ENCODE assay signal across 9 cellular contexts in genomic region chr3:13461169-13462124, GRCh38. TPM values are rescaled to one million over a fixed set of nuclear protein-coding genes. Genes with fewer than 3 reads are reported as not detected.
DNase-seq lines count a peak whose midpoint lies in the region; ATAC-seq and TF ChIP-seq lines count a peak whose summit lies in the region.
"Had no signal": no experiment of that assay in that cellular context is flagged by ENCODE, and none has a peak within 500 bp of the region (broad histone marks: within the 10 kb centered on the region; RNA-seq: fewer than 3 reads in every experiment).

No MANE protein-coding gene starts in this region.

- H3K36me3 Mint-ChIP-seq in activated CD4-positive, alpha-beta T cell treated with anti-CD3 and anti-CD28 coated beads for 36 hours (ENCODE audit: low read depth): no peaks in the 10 kb centered on the region
- H3K36me3 Mint-ChIP-seq in naive thymus-derived CD8-positive, alpha-beta T cell: no peaks in the 10 kb centered on the region

- intact Hi-C loops in A673 (cut with micrococcal nuclease; ENCODE audit: unreplicated experiment) (loop anchor here (1.0 kb wide), 1 partner anchor 369 kb away; no protein-coding TSS in a partner anchor), transverse colon (cut with DNase I; ENCODE audit: low total_unique reads) (no loop called here)
- intact Hi-C loops in activated CD4-positive, alpha-beta T cell treated with anti-CD3 and anti-CD28 coated beads for 36 hours (cut with DNase I, micrococcal nuclease): loop anchor here in 1 of 2 experiments (1.0 kb wide), 3 partner anchors 232 to 369 kb away; no protein-coding TSS in a partner anchor

- H3K27ac Mint-ChIP-seq in activated CD4-positive, alpha-beta T cell treated with anti-CD3 and anti-CD28 coated beads for 36 hours: no peak overlapping the region
- peak overlapping the region in 2 of 10 donors; percentile 27 to 39 for H3K27ac Mint-ChIP-seq in naive thymus-derived CD8-positive, alpha-beta T cell

- no peaks in the 10 kb centered on the region for H3K27me3 Mint-ChIP-seq in activated CD4-positive, alpha-beta T cell treated with anti-CD3 and anti-CD28 coated beads for 36 hours
- peaks cover under 1 to 8% (median 3%) of the 10 kb centered on the region in 5 donors for H3K27me3 Mint-ChIP-seq in naive thymus-derived CD8-positive, alpha-beta T cell

- H3K4me1 Mint-ChIP-seq in activated CD4-positive, alpha-beta T cell treated with anti-CD3 and anti-CD28 coated beads for 36 hours: peaks cover 3% of the 10 kb centered on the region
- H3K4me1 Mint-ChIP-seq in naive thymus-derived CD8-positive, alpha-beta T cell: peaks cover 2 to 8% (median 2%) of the 10 kb centered on the region in 4 donors

- CTCF ChIA-PET in A673 (lab: Charles Lee): interaction anchor here (0.6 kb wide), 1 partner anchor 12 kb away, joined by 4 read pairs; no protein-coding TSS in a partner anchor
- CTCF ChIA-PET in activated CD4-positive, alpha-beta T cell treated with anti-CD3 and anti-CD28 coated beads for 36 hours (lab: Charles Lee): interaction anchor here (0.7 to 3.3 kb wide), 23 partner anchors 9 to 369 kb away, joined by 3 to 34 read pairs (median 4); partner anchors contain the start of gene HDAC11

- H3K4me3 Mint-ChIP-seq in activated CD4-positive, alpha-beta T cell treated with anti-CD3 and anti-CD28 coated beads for 36 hours: no peak overlapping the region
- peak overlapping the region in 1 of 10 donors; percentile 55 for H3K4me3 Mint-ChIP-seq in naive thymus-derived CD8-positive, alpha-beta T cell

- in situ Hi-C loops in transverse colon (cut with MboI; ENCODE audit: low pct_ligation_motif_present in 1 of 4, low pct_unique_long_range_greater_than_20kb in 1 of 4, low sequenced_read_pairs in 3 of 4): loop anchor here in 1 of 4 donors (25.0 kb wide), 1 partner anchor 374 kb away; no protein-coding TSS in a partner anchor

- no peaks in the 10 kb centered on the region for H3K27me3 ChIP-seq in A673 (replicated peaks; ENCODE audit: insufficient read depth, low read depth, low read length, poor library complexity)
- H3K27me3 ChIP-seq in transverse colon: no peaks in the 10 kb centered on the region
- no peaks in the 10 kb centered on the region for H3K27me3 ChIP-seq in suprapubic skin
- H3K27me3 ChIP-seq: ovary had no signal

- 30 to 52% methylated on average over 6 to 14 of the region's 14 CpGs for WGBS in transverse colon (ENCODE audit: low coverage in 1 of 2), 2 donors
- 60% methylated on average over 11 of the region's 14 CpGs for WGBS in suprapubic skin

- DNase-seq in A673 (ENCODE audit: low spot score): peak; percentile 76
- peak; percentile 72 for DNase-seq in NCI-H146 (lab: John Stamatoyannopoulos, UW)
- DNase-seq in activated CD4-positive, alpha-beta T cell treated with anti-CD3 and anti-CD28 coated beads for 36 hours: peak; percentile 91
- peak; percentile 77 for DNase-seq in dermis blood vessel endothelial cell
- peak; percentile 62 to 87 (median 72) for DNase-seq in naive thymus-derived CD8-positive, alpha-beta T cell
- peak; percentile 64 for DNase-seq in transverse colon
- no peak for DNase-seq in suprapubic skin (ENCODE audit: low spot score in 2 of 2)

- no peak overlapping the region for H3K27ac ChIP-seq in A673 (ENCODE audit: low read depth, low read length, poor library complexity, severe bottlenecking)
- no peak overlapping the region for H3K27ac ChIP-seq in transverse colon
- H3K27ac ChIP-seq in suprapubic skin: no peak overlapping the region
- H3K27ac ChIP-seq: ovary had no signal

- TF ChIP-seq CTCF in A673 (conservative IDR thresholded peaks at IDR 0.05; ENCODE audit: low read depth, low read length): peak; percentile 95
- peak; percentile 38 to 66 (median 60) for TF ChIP-seq CTCF in transverse colon (IDR thresholded peaks at IDR 0.05)
- peak in 1 of 2 donors; percentile 42 for TF ChIP-seq CTCF in suprapubic skin (IDR thresholded peaks at IDR 0.05)

- no peak for TF ChIP-seq EP300 in transverse colon (IDR thresholded peaks at IDR 0.05; ENCODE audit: low read depth)
- TF ChIP-seq EP300 in suprapubic skin (IDR thresholded peaks at IDR 0.05): no peak

- H3K9me3 Mint-ChIP-seq in activated CD4-positive, alpha-beta T cell treated with anti-CD3 and anti-CD28 coated beads for 36 hours (ENCODE audit: low read depth): no peaks in the 10 kb centered on the region
- no peaks in the 10 kb centered on the region for H3K9me3 Mint-ChIP-seq in naive thymus-derived CD8-positive, alpha-beta T cell

- POLR2A ChIA-PET in A673 (lab: Charles Lee; ENCODE audit: low non-redundant PET): no interaction called here
- POLR2A ChIA-PET in activated CD4-positive, alpha-beta T cell treated with anti-CD3 and anti-CD28 coated beads for 36 hours (lab: Charles Lee): no interaction called here
- POLR2A ChIA-PET in naive thymus-derived CD8-positive, alpha-beta T cell (lab: Charles Lee): interaction anchor here (0.6 to 1.5 kb wide), 2 partner anchors 18 to 116 kb away, joined by 3 to 4 read pairs; partner anchors contain the start of gene HDAC11

- H3K4me1 ChIP-seq in A673 (ENCODE audit: insufficient read depth, low read length, poor library complexity, severe bottlenecking) (no peaks in the 10 kb centered on the region), transverse colon (no peaks in the 10 kb centered on the region), suprapubic skin (peaks cover 7% of the 10 kb centered on the region)

- H3K9me3 ChIP-seq in A673 (ENCODE audit: low read depth, low read length, poor library complexity, severe bottlenecking): no peaks in the 10 kb centered on the region
- H3K9me3 ChIP-seq in transverse colon: no peaks in the 10 kb centered on the region
- no peaks in the 10 kb centered on the region for H3K9me3 ChIP-seq in suprapubic skin
- H3K9me3 ChIP-seq: ovary had no signal

- H3K4me3 ChIP-seq in A673 (ENCODE audit: low read depth, low read length, poor library complexity, severe bottlenecking): no peak overlapping the region
- H3K4me3 ChIP-seq in transverse colon: no peak overlapping the region
- H3K4me3 ChIP-seq in suprapubic skin: no peak overlapping the region
- H3K4me3 ChIP-seq: ovary had no signal

- H3K36me3 ChIP-seq in A673 (ENCODE audit: insufficient read depth, low read length, poor library complexity, severe bottlenecking) (no peaks in the 10 kb centered on the region), transverse colon (no peaks in the 10 kb centered on the region), suprapubic skin (no peaks in the 10 kb centered on the region)
- H3K36me3 ChIP-seq: ovary had no signal

- ATAC-seq in GM18867 (IDR thresholded peaks at IDR 0.05; ENCODE audit: unreplicated experiment): peak; percentile 72
- peak; percentile 99 for ATAC-seq in activated CD4-positive, alpha-beta T cell treated with anti-CD3 and anti-CD28 coated beads for 36 hours
- peak; percentile 98 to 99 for ATAC-seq in naive thymus-derived CD8-positive, alpha-beta T cell

- no TSS peak for BruUV-seq in A673 (replicated peaks; lab: Mats Ljungman, UMichigan)

- TF ChIP-seq POLR2A in transverse colon (IDR thresholded peaks at IDR 0.05): no peak
- TF ChIP-seq POLR2A in suprapubic skin (IDR thresholded peaks at IDR 0.05): no peak

RNA-seq across cellular contexts. Expression of gene HDAC11, which starts 18.7 kb away (rescaled TPM):
- total RNA-seq in A673 (2021): 1.0 and 2.5 TPM in 2 replicates
- total RNA-seq in activated CD4-positive, alpha-beta T cell treated with anti-CD3 and anti-CD28 coated beads for 36 hours: 1 to 10 TPM; 3.4 to 4.1 TPM
- 8.8 and 10.5 TPM in 2 replicates for total RNA-seq in dermis blood vessel endothelial cell
- 1 to 10 TPM; 6.6 to 7.6 TPM for total RNA-seq in naive thymus-derived CD8-positive, alpha-beta T cell
- 1 to 10 TPM; 3.1 to 5.8 (median 3.7) TPM for polyA plus RNA-seq in naive thymus-derived CD8-positive, alpha-beta T cell
- total RNA-seq in transverse colon: 10 to 100 TPM; 19.8 to 44.0 (median 27.1) TPM
- total RNA-seq in suprapubic skin: 10 to 100 TPM; 16.7 to 28.3 (median 27.5) TPM

RNA-seq across cellular contexts. Expression of gene NUP210, which starts 41.3 kb away (rescaled TPM):
- total RNA-seq in A673 (2021) (11.4 and 16.3 TPM in 2 replicates), dermis blood vessel endothelial cell (2.6 and 9.0 TPM in 2 replicates), transverse colon (100 to 1,000 TPM in 1 of 4 donors, 10 to 100 TPM in 2, 1 to 10 TPM in 1; 6.0 to 202 (median 14.6) TPM), suprapubic skin (10 to 100 TPM in 1 of 4 donors, 1 to 10 TPM in 3; 3.1 to 15.4 (median 5.0) TPM)
- total RNA-seq in activated CD4-positive, alpha-beta T cell treated with anti-CD3 and anti-CD28 coated beads for 36 hours: 100 to 1,000 TPM; 117 to 123 TPM
- 100 to 1,000 TPM; 141 to 150 TPM for total RNA-seq in naive thymus-derived CD8-positive, alpha-beta T cell
- polyA plus RNA-seq in naive thymus-derived CD8-positive, alpha-beta T cell: 10 to 100 TPM; 37.3 to 82.7 (median 54.8) TPM

Comparison
In these comparisons a context has a peak if more than half of its experiments do, and no peak if none do; other contexts are left out.
1. DNase-seq: peak in A673 (single experiment), NCI-H146 (single experiment), activated CD4-positive, alpha-beta T cell treated with anti-CD3 and anti-CD28 coated beads for 36 hours (single experiment), dermis blood vessel endothelial cell (single experiment), naive thymus-derived CD8-positive, alpha-beta T cell (10 of 10) and transverse colon (single experiment); none in suprapubic skin (0 of 2).
2. Peak in every context shown above with its lines, with median percentiles within 50 percentile points of each other: ATAC-seq.